In genomic region chr16:15658149-15658548, GRCh38 we compare ENCODE assay signal across 1 cellular context.
TF ChIP-seq lines count a peak whose summit lies in the region.

No MANE protein-coding gene starts in this region.

TF ChIP-seq in IMR-90, 13 proteins besides CTCF, POLR2A, EP300 and RAD21:
- TF ChIP-seq CHD1 (IDR thresholded peaks at IDR 0.05; ENCODE audit: low read depth, low read length) (no peak), SMC3 (IDR thresholded peaks at IDR 0.05; ENCODE audit: low read depth, low read length) (no peak), MXI1 (IDR thresholded peaks at IDR 0.05; ENCODE audit: borderline replicate concordance, low read depth, low read length) (no peak), ELK1 (IDR thresholded peaks at IDR 0.05; ENCODE audit: borderline replicate concordance, low read depth, low read length) (no peak), RCOR1 (IDR thresholded peaks at IDR 0.05; ENCODE audit: insufficient replicate concordance, low read length) (no peak), BHLHE40 (IDR thresholded peaks at IDR 0.05; ENCODE audit: low read depth, low read length) (no peak), USF2 (IDR thresholded peaks at IDR 0.05; ENCODE audit: low read depth, low read length) (no peak), RFX5 (IDR thresholded peaks at IDR 0.05; ENCODE audit: low read depth, low read length) (no peak), CEBPB (IDR thresholded peaks at IDR 0.05; ENCODE audit: low read depth, low read length) (no peak), MAFK (IDR thresholded peaks at IDR 0.05; ENCODE audit: low read depth, low read length) (no peak), MAZ (IDR thresholded peaks at IDR 0.05; ENCODE audit: borderline replicate concordance, low read depth, low read length) (no peak), NFE2L2 (IDR thresholded peaks at IDR 0.05; ENCODE audit: low read depth, low read length) (no peak), FOS (IDR thresholded peaks at IDR 0.05; ENCODE audit: low read depth, low read length) (no peak)
